Comparison of ENCODE assay signal across 8 cellular contexts in genomic region chr18:62506495-62507143, GRCh38. TPM values are rescaled to one million over a fixed set of nuclear protein-coding genes. Genes with fewer than 3 reads are reported as not detected.
A peak's percentile ranks its signal among the peaks of the same experiment; 100 is the strongest.
DNase-seq lines count a peak whose midpoint lies in the region; ATAC-seq and TF ChIP-seq lines count a peak whose summit lies in the region.

No MANE protein-coding gene starts in this region.

- H3K9me3 ChIP-seq in right atrium auricular region (peaks cover 0 to 5% of the 10 kb centered on the region in 2 donors), stomach smooth muscle (ENCODE audit: control insufficient read depth in 2 of 2, low read length in 2 of 2) (peaks cover 0 to under 1% of the 10 kb centered on the region in 2 donors)

- ATAC-seq in left ventricle myocardium superior, result no peak
- ATAC-seq in activated CD4-positive, CD25-positive, alpha-beta regulatory T cell treated with anti-CD3 and anti-CD28 coated beads, Interleukin-2, amount 50 U/mL, for 24 hours, result no peak

- intact Hi-C loops in left ventricle myocardium superior (cut with micrococcal nuclease), result no loop called here

- H3K27me3 ChIP-seq in right atrium auricular region (no peaks in the 10 kb centered on the region), KMS-11 (ENCODE audit: insufficient read depth, low read depth) (peaks cover 13% of the 10 kb centered on the region; the same call in 1 of the 2 replicates), stomach smooth muscle (ENCODE audit: control insufficient read depth in 1 of 2, insufficient read depth in 2 of 2, low read length in 2 of 2) (no peaks in the 10 kb centered on the region)

- peak overlapping the region; percentile 67 for H3K4me2 ChIP-seq in KMS-11

- H3K9ac ChIP-seq in KMS-11 (no peak overlapping the region), stomach smooth muscle (ENCODE audit: low read length in 2 of 2) (peak overlapping the region; percentile 46 to 73)

- DNase-seq in right atrium auricular region (ENCODE audit: low spot score), result no peak
- no peak for DNase-seq in left ventricle myocardium superior
- no peak for DNase-seq in epithelial cell of esophagus (ENCODE audit: low read depth)
- DNase-seq in middle frontal gyrus (ENCODE audit: extremely low spot score, low spot score), result no peak
- no peak for DNase-seq in germinal center (ENCODE audit: low spot score)

- H2AFZ ChIP-seq in KMS-11 (ENCODE audit: low read depth), result no peak overlapping the region

- peak overlapping the region; percentile 22 to 42 for H3K4me3 ChIP-seq in right atrium auricular region
- H3K4me3 ChIP-seq in KMS-11 (IDR thresholded peaks at IDR 0.05; ENCODE audit: insufficient read depth, low read depth, low read length), result no peak overlapping the region
- H3K4me3 ChIP-seq in epithelial cell of esophagus (ENCODE audit: low read length), result peak overlapping the region; percentile 21
- H3K4me3 ChIP-seq in stomach smooth muscle (ENCODE audit: low read length in 2 of 2), result peak overlapping the region; percentile 75

- H3K4me1 ChIP-seq in right atrium auricular region (no peaks in the 10 kb centered on the region), KMS-11 (ENCODE audit: low read depth, poor library complexity, severe bottlenecking) (peaks cover 17% of the 10 kb centered on the region), stomach smooth muscle (ENCODE audit: control insufficient read depth, insufficient read depth, low read length) (peaks cover 4% of the 10 kb centered on the region)

- TF ChIP-seq CTCF in right atrium auricular region (IDR thresholded peaks at IDR 0.05) (no peak), KMS-11 (conservative IDR thresholded peaks at IDR 0.05; ENCODE audit: low read depth, low read length) (no peak), epithelial cell of esophagus (IDR thresholded peaks at IDR 0.05; ENCODE audit: insufficient read depth, low read depth, low read length, missing control alignments) (no peak)

- peak overlapping the region; percentile 33 to 43 for H3K27ac ChIP-seq in right atrium auricular region
- H3K27ac ChIP-seq in KMS-11, result no peak overlapping the region
- H3K27ac ChIP-seq in stomach smooth muscle (ENCODE audit: low read length), result no peak overlapping the region

- H3K79me2 ChIP-seq in KMS-11 (ENCODE audit: insufficient read depth, low read depth), result no peaks in the 10 kb centered on the region

- H3K36me3 ChIP-seq in right atrium auricular region, result no peaks in the 10 kb centered on the region
- no peaks in the 10 kb centered on the region for H3K36me3 ChIP-seq in KMS-11 (ENCODE audit: insufficient read depth)
- no peaks in the 10 kb centered on the region for H3K36me3 ChIP-seq in stomach smooth muscle (ENCODE audit: control insufficient read depth in 2 of 2, insufficient read depth in 2 of 2, low read length in 2 of 2)

- no peaks in the 10 kb centered on the region for H4K20me1 ChIP-seq in KMS-11 (ENCODE audit: insufficient read depth)

RNA-seq across cellular contexts. Expression of gene ZCCHC2, which starts 16.2 kb away (rescaled TPM):
- total RNA-seq in right atrium auricular region (10 to 100 TPM; 12.9 to 16.8 TPM), left ventricle myocardium superior (18.0 TPM)

Comparison
In these comparisons a context has a peak if more than half of its experiments do, and no peak if none do; other contexts are left out.
1. H3K27ac ChIP-seq: peak in right atrium auricular region (2 of 2); none in KMS-11 (single experiment) and stomach smooth muscle (single experiment).